In the genomic region with DNA sequence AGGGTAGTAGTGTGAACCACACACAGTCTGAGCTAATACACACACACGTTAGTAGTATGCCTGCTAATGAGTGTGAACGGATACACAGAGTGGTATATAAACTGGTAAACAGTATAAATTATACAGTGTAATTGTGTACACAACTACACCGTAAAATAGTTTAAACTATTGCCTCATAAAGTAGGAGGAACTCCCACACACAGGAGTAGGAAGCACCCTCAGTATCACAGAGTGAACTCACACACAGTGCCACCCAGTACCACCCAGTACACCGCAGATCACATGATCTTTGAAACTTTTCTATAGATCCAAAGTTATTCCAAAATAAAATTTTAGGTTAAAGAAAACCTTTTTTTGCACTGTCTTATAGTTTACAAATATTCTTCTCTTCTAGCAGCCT, we compare ENCODE assay signal across 25 cellular contexts.
"Had no signal": no experiment of that assay in that cellular context is flagged by ENCODE, and none has a peak within 500 bp of the region (broad histone marks: within the 10 kb centered on the region; RNA-seq: fewer than 3 reads in every experiment).

No MANE protein-coding gene starts in this region.

- H3K4me3 Mint-ChIP-seq: activated CD8-positive, alpha-beta memory T cell treated with anti-CD3 and anti-CD28 coated beads, Interleukin-2, amount 10 ng/mL, durations not matched to agents 7 days and 5 days; activated naive CD8-positive, alpha-beta T cell treated with anti-CD3 and anti-CD28 coated beads, Interleukin-2, amount 50 U/mL, for 24 hours; activated T-cell treated with anti-CD3 and anti-CD28 coated beads, Interleukin-2, amount 50 U/mL, for 24 hours; T-cell; WTC11 had no signal

- H3K27ac Mint-ChIP-seq: activated CD8-positive, alpha-beta memory T cell treated with anti-CD3 and anti-CD28 coated beads, Interleukin-2, amount 10 ng/mL, durations not matched to agents 7 days and 5 days; activated naive CD8-positive, alpha-beta T cell treated with anti-CD3 and anti-CD28 coated beads, Interleukin-2, amount 50 U/mL, for 24 hours; activated T-cell treated with anti-CD3 and anti-CD28 coated beads, Interleukin-2, amount 50 U/mL, for 24 hours; WTC11 had no signal

- H3K27me3 Mint-ChIP-seq: activated CD8-positive, alpha-beta memory T cell treated with anti-CD3 and anti-CD28 coated beads, Interleukin-2, amount 10 ng/mL, durations not matched to agents 7 days and 5 days; activated T-cell treated with anti-CD3 and anti-CD28 coated beads, Interleukin-2, amount 50 U/mL, for 24 hours; T-cell had no signal

- ATAC-seq: activated CD8-positive, alpha-beta memory T cell treated with anti-CD3 and anti-CD28 coated beads, Interleukin-2, amount 10 ng/mL, durations not matched to agents 7 days and 5 days; activated naive CD8-positive, alpha-beta T cell treated with anti-CD3 and anti-CD28 coated beads, Interleukin-2, amount 50 U/mL, for 24 hours; body of pancreas; K562; Panc1; Right ventricle myocardium inferior; T-cell; WTC11 had no signal

- DNase-seq: activated CD4-positive, alpha-beta T cell treated with anti-CD3 and anti-CD28 coated beads, Interleukin-2, amount 50 U/mL, for 1 hour; activated CD4-positive, CD25-positive, alpha-beta regulatory T cell treated with anti-CD3 and anti-CD28 coated beads, Interleukin-2, amount 50 U/mL, for 72 hours; activated CD8-positive, alpha-beta memory T cell treated with anti-CD3 and anti-CD28 coated beads, Interleukin-2, amount 10 ng/mL, durations not matched to agents 7 days and 5 days; activated gamma-delta T cell; activated naive CD4-positive, alpha-beta T cell treated with anti-CD3 and anti-CD28 coated beads, Interleukin-2, amount 50 U/mL, for 16 hours; activated naive CD8-positive, alpha-beta T cell treated with anti-CD3 and anti-CD28 coated beads, Interleukin-2, amount 50 U/mL, for 24 hours; activated T-cell treated with anti-CD3 and anti-CD28 coated beads, Interleukin-2, amount 50 U/mL, for 24 hours; amniotic stem cell; body of pancreas; central memory CD4-positive, alpha-beta T cell; Karpas-422; MM.1S; NCI-H1105 treated with DMSO at 0.1 percent for 48 hours; NCI-H1436 treated with DMSO at 0.1 percent for 48 hours; NCI-H187; NCI-H2081; NCI-H446; NCI-H524; RPMI8226; T-cell; T-helper 9 cell had no signal

- H3K4me1 Mint-ChIP-seq: activated CD8-positive, alpha-beta memory T cell treated with anti-CD3 and anti-CD28 coated beads, Interleukin-2, amount 10 ng/mL, durations not matched to agents 7 days and 5 days had no signal

- H3K36me3 Mint-ChIP-seq: activated CD8-positive, alpha-beta memory T cell treated with anti-CD3 and anti-CD28 coated beads, Interleukin-2, amount 10 ng/mL, durations not matched to agents 7 days and 5 days; T-cell; WTC11 had no signal

- H3K9me3 Mint-ChIP-seq: activated naive CD8-positive, alpha-beta T cell treated with anti-CD3 and anti-CD28 coated beads, Interleukin-2, amount 50 U/mL, for 24 hours had no signal
